ENCODE assay signal across 14 cellular contexts in genomic region chr2:143475131-143475784, GRCh38.
DNase-seq lines count a peak whose midpoint lies in the region; ATAC-seq and TF ChIP-seq lines count a peak whose summit lies in the region.
"Had no signal": no experiment of that assay in that cellular context is flagged by ENCODE, and none has a peak within 500 bp of the region (broad histone marks: within the 10 kb centered on the region; RNA-seq: fewer than 3 reads in every experiment).

No MANE protein-coding gene starts in this region.

- ATAC-seq in DND-41 (ENCODE audit: insufficient read depth, low read depth) (peak; percentile 44; the same call in 2 of the 3 replicates), sciatic nerve (peak; percentile 67), HG03175 (IDR thresholded peaks at IDR 0.05; ENCODE audit: unreplicated experiment) (no peak), left lobe of liver (no peak), GM21423 (IDR thresholded peaks at IDR 0.05; ENCODE audit: unreplicated experiment) (no peak), HG03469 (IDR thresholded peaks at IDR 0.05; ENCODE audit: unreplicated experiment) (no peak)
- ATAC-seq: pancreas had no signal

- H2AFZ ChIP-seq in DND-41 (ENCODE audit: low read depth, low read length) = no peak overlapping the region

- H3K4me3 ChIP-seq in DND-41 (ENCODE audit: low read depth in 1 of 2, low read length in 2 of 2) = no peak overlapping the region
- no peak overlapping the region for H3K4me3 ChIP-seq in adipocyte (ENCODE audit: low read length)
- no peak overlapping the region for H3K4me3 ChIP-seq in left ventricle myocardium inferior
- H3K4me3 ChIP-seq: pancreas had no signal

- H3K27ac ChIP-seq in DND-41 (ENCODE audit: low read length) (no peak overlapping the region), left ventricle myocardium inferior (replicated peaks) (peak overlapping the region; percentile 66)
- H3K27ac ChIP-seq: dorsolateral prefrontal cortex, pancreas had no signal

- H3K4me2 ChIP-seq in DND-41 (ENCODE audit: insufficient read depth, low read length) = no peak overlapping the region

- DNase-seq in DND-41 = no peak
- peak; percentile 11 for DNase-seq in adipocyte (ENCODE audit: low read depth)
- DNase-seq in left ventricle myocardium inferior = peak; percentile 16
- DNase-seq in sciatic nerve (ENCODE audit: low spot score) = peak; percentile 66
- DNase-seq in left lobe of liver (ENCODE audit: low spot score) = no peak
- DNase-seq: activated CD8-positive, alpha-beta memory T cell treated with anti-CD3 and anti-CD28 coated beads, Interleukin-2, amount 50 U/mL, for 48 hours; dorsolateral prefrontal cortex; glutamatergic neuron; NCI-H1694 treated with DMSO at 0.1 percent for 48 hours; NCI-H69; pancreas had no signal

- peaks cover 3% of the 10 kb centered on the region; the same call in 1 of the 2 replicates for H4K20me1 ChIP-seq in DND-41 (ENCODE audit: insufficient read depth, low read length)

- H3K9ac ChIP-seq in DND-41 (ENCODE audit: low read depth, low read length) (no peak overlapping the region), adipocyte (ENCODE audit: low read length) (peak overlapping the region; percentile 14)

- no peaks in the 10 kb centered on the region for H3K4me1 ChIP-seq in DND-41 (ENCODE audit: insufficient read depth, low read length)
- H3K4me1 ChIP-seq in adipocyte (ENCODE audit: control insufficient read depth, insufficient read depth, low read length) = peaks cover 42% of the 10 kb centered on the region
- peaks cover 23% of the 10 kb centered on the region for H3K4me1 ChIP-seq in left ventricle myocardium inferior
- H3K4me1 ChIP-seq: pancreas had no signal

- H3K36me3 ChIP-seq in DND-41 (ENCODE audit: insufficient read depth, low read length) (peaks cover 25% of the 10 kb centered on the region; the same call in 1 of the 2 replicates), adipocyte (ENCODE audit: control insufficient read depth, insufficient read depth, low read length, severe bottlenecking) (no peaks in the 10 kb centered on the region), left ventricle myocardium inferior (no peaks in the 10 kb centered on the region)
- H3K36me3 ChIP-seq: pancreas had no signal

- H3K9me3 ChIP-seq in DND-41 (ENCODE audit: insufficient read depth, low read length, severe bottlenecking) = no peaks in the 10 kb centered on the region
- H3K9me3 ChIP-seq in adipocyte (ENCODE audit: control insufficient read depth, low read length) = no peaks in the 10 kb centered on the region
- no peaks in the 10 kb centered on the region for H3K9me3 ChIP-seq in left ventricle myocardium inferior (replicated peaks)
- H3K9me3 ChIP-seq: pancreas had no signal

- H3K27me3 ChIP-seq in DND-41 (ENCODE audit: insufficient read depth, low read length, poor library complexity) = no peaks in the 10 kb centered on the region
- H3K27me3 ChIP-seq in adipocyte (replicated peaks; ENCODE audit: control insufficient read depth, insufficient read depth, low read length) = no peaks in the 10 kb centered on the region
- H3K27me3 ChIP-seq in left ventricle myocardium inferior (ENCODE audit: low read depth) = no peaks in the 10 kb centered on the region
- H3K27me3 ChIP-seq: dorsolateral prefrontal cortex, pancreas had no signal

- no peaks in the 10 kb centered on the region; the same call in 1 of the 2 replicates for H3K79me2 ChIP-seq in DND-41 (ENCODE audit: insufficient read depth, low read length)

- intact Hi-C loops in left ventricle myocardium inferior (cut with micrococcal nuclease) = no loop called here
- intact Hi-C loops in sciatic nerve (cut with DNase I) = no loop called here

- TF ChIP-seq CTCF in DND-41 (IDR thresholded peaks at IDR 0.05; ENCODE audit: borderline replicate concordance, extremely low read depth, low read length, poor library complexity, severe bottlenecking) = no peak
- TF ChIP-seq CTCF in left ventricle myocardium inferior (IDR thresholded peaks at IDR 0.05; ENCODE audit: borderline replicate concordance) = no peak

Comparison
In these comparisons a context has a peak if more than half of its experiments do, and no peak if none do; other contexts are left out.
1. ATAC-seq: peak in DND-41 (single experiment) and sciatic nerve (single experiment); none in HG03175 (single experiment), left lobe of liver (single experiment), GM21423 (single experiment) and HG03469 (single experiment).
2. DNase-seq: peak in adipocyte (single experiment), left ventricle myocardium inferior (single experiment) and sciatic nerve (single experiment); none in DND-41 (single experiment) and left lobe of liver (single experiment).